Comparison of ENCODE assay signal across 24 cellular contexts in genomic region chr3:37903320-37903719, GRCh38. TPM values are rescaled to one million over a fixed set of nuclear protein-coding genes. Genes with fewer than 3 reads are reported as not detected.
DNase-seq lines count a peak whose midpoint lies in the region; ATAC-seq and TF ChIP-seq lines count a peak whose summit lies in the region.
"Had no signal": no experiment of that assay in that cellular context is flagged by ENCODE, and none has a peak within 500 bp of the region (broad histone marks: within the 10 kb centered on the region; RNA-seq: fewer than 3 reads in every experiment).

No MANE protein-coding gene starts in this region.

- peaks cover 3% of the 10 kb centered on the region for H3K36me3 Mint-ChIP-seq in T-helper 2 cell treated with Interferon-gamma antibody and Interleukin-4, amounts not matched to agents 5 μg/mL and 100 μg/mL, for 36 hours (ENCODE audit: low read depth)
- H3K36me3 Mint-ChIP-seq in neural progenitor cell: peaks cover 7% of the 10 kb centered on the region
- H3K36me3 Mint-ChIP-seq: CD4-positive, CD25-positive, alpha-beta regulatory T cell had no signal

- H3K4me1 ChIP-seq in OCI-LY1 (ENCODE audit: insufficient read depth, low read length, severe bottlenecking): peaks cover 66% of the 10 kb centered on the region
- H3K4me1 ChIP-seq in neural progenitor cell: peaks cover 38% of the 10 kb centered on the region

- H3K27me3 ChIP-seq in OCI-LY1 (ENCODE audit: insufficient read depth, low read length) (no peaks in the 10 kb centered on the region), neural progenitor cell (no peaks in the 10 kb centered on the region)
- H3K27me3 ChIP-seq: BE2C had no signal

- H3K9me2 ChIP-seq in OCI-LY1 (ENCODE audit: low read depth, low read length): no peaks in the 10 kb centered on the region

- no peaks in the 10 kb centered on the region for H3K9me3 Mint-ChIP-seq in T-helper 2 cell treated with Interferon-gamma antibody and Interleukin-4, amounts not matched to agents 5 μg/mL and 100 μg/mL, for 36 hours
- H3K9me3 Mint-ChIP-seq in neural progenitor cell: no peaks in the 10 kb centered on the region
- H3K9me3 Mint-ChIP-seq: CD4-positive, CD25-positive, alpha-beta regulatory T cell; GM23338 had no signal

- H3K9ac ChIP-seq in OCI-LY1 (ENCODE audit: low read length) (no peak overlapping the region; the same call in 1 of the 2 replicates), neural progenitor cell (no peak overlapping the region)

- H2AFZ ChIP-seq in OCI-LY1 (ENCODE audit: low read length) (no peak overlapping the region), neural progenitor cell (replicated peaks) (no peak overlapping the region)
- H2AFZ ChIP-seq: GM23338 had no signal

- H4K20me1 ChIP-seq in OCI-LY1 (ENCODE audit: insufficient read depth, low read length) (no peaks in the 10 kb centered on the region), neural progenitor cell (ENCODE audit: low read depth) (peaks cover 43% of the 10 kb centered on the region)

- no peak for DNase-seq in T-helper 2 cell treated with Interferon-gamma antibody and Interleukin-4, amounts not matched to agents 5 μg/mL and 100 μg/mL, for 36 hours (ENCODE audit: low spot score)
- no peak for DNase-seq in T-helper 2 cell
- DNase-seq in neural progenitor cell (ENCODE audit: low spot score): no peak
- no peak for DNase-seq in glomerular visceral epithelial cell (ENCODE audit: extremely low spot score)
- no peak for DNase-seq in NCI-H2171 treated with DMSO at 0.1 percent for 48 hours (lab: John Stamatoyannopoulos, UW)
- DNase-seq: BE2C; CD4-positive, CD25-positive, alpha-beta regulatory T cell; COR-L47; DMS 273 treated with DMSO at 0.1 percent for 48 hours; GDM1; HCEC 1CT; NCI-H1105 treated with DMSO at 0.1 percent for 48 hours; NCI-H1694 treated with DMSO at 0.1 percent for 48 hours; NCI-H2107; NCI-H2227 treated with DMSO at 0.1 percent for 48 hours; NCI-H510A treated with DMSO at 0.1 percent for 48 hours; PC-3; RPMI8226; SIG-M5 had no signal

- peaks cover 82% of the 10 kb centered on the region for H3K4me1 Mint-ChIP-seq in T-helper 2 cell treated with Interferon-gamma antibody and Interleukin-4, amounts not matched to agents 5 μg/mL and 100 μg/mL, for 36 hours (ENCODE audit: low read depth)
- peaks cover 51% of the 10 kb centered on the region for H3K4me1 Mint-ChIP-seq in neural progenitor cell

- H3K27me3 Mint-ChIP-seq in T-helper 2 cell treated with Interferon-gamma antibody and Interleukin-4, amounts not matched to agents 5 μg/mL and 100 μg/mL, for 36 hours (ENCODE audit: low read depth): no peaks in the 10 kb centered on the region
- H3K27me3 Mint-ChIP-seq in neural progenitor cell (ENCODE audit: insufficient read depth, low read depth): peaks cover 4% of the 10 kb centered on the region

- peak overlapping the region; percentile 80 for H3K4me3 Mint-ChIP-seq in T-helper 2 cell treated with Interferon-gamma antibody and Interleukin-4, amounts not matched to agents 5 μg/mL and 100 μg/mL, for 36 hours
- no peak overlapping the region for H3K4me3 Mint-ChIP-seq in neural progenitor cell
- H3K4me3 Mint-ChIP-seq: CD4-positive, CD25-positive, alpha-beta regulatory T cell; GM23338 had no signal

- no peak overlapping the region; the same call in 1 of the 2 replicates for H3K4me2 ChIP-seq in OCI-LY1 (ENCODE audit: low read length)
- H3K4me2 ChIP-seq in neural progenitor cell: no peak overlapping the region
- H3K4me2 ChIP-seq: GM23338 had no signal

- no peaks in the 10 kb centered on the region for H3K79me2 ChIP-seq in OCI-LY1 (ENCODE audit: insufficient read depth, low read length)
- no peaks in the 10 kb centered on the region for H3K79me2 ChIP-seq in neural progenitor cell (ENCODE audit: low read depth)

- H3K4me3 ChIP-seq in OCI-LY1 (ENCODE audit: low read depth, low read length, poor library complexity, severe bottlenecking) (no peak overlapping the region), neural progenitor cell (no peak overlapping the region)
- H3K4me3 ChIP-seq: GM12878, GM23338 had no signal

- H3F3A ChIP-seq in OCI-LY1 (ENCODE audit: insufficient read depth, low read length) (peaks cover 5% of the 10 kb centered on the region; the same call in 1 of the 2 replicates), neural progenitor cell (ENCODE audit: low read depth) (peaks cover 4% of the 10 kb centered on the region)

- peak overlapping the region; percentile 86 for H3K27ac Mint-ChIP-seq in T-helper 2 cell treated with Interferon-gamma antibody and Interleukin-4, amounts not matched to agents 5 μg/mL and 100 μg/mL, for 36 hours
- peak overlapping the region; percentile 6 for H3K27ac Mint-ChIP-seq in neural progenitor cell
- H3K27ac Mint-ChIP-seq: CD4-positive, CD25-positive, alpha-beta regulatory T cell; GM23338 had no signal

- TF ChIP-seq CTCF in OCI-LY1 (IDR thresholded peaks at IDR 0.05; ENCODE audit: low read length) (no peak), neural progenitor cell (IDR thresholded peaks at IDR 0.05) (no peak)

- no peak for ATAC-seq in HG03196 (IDR thresholded peaks at IDR 0.05; ENCODE audit: unreplicated experiment)
- ATAC-seq: GM12878, GM23338, PC-3 had no signal

- H3K27ac ChIP-seq in OCI-LY1 (ENCODE audit: low read depth, low read length, poor library complexity, severe bottlenecking) (peak overlapping the region; percentile 98), cingulate gyrus (ENCODE audit: low read depth, low read length) (peak overlapping the region; percentile 25), neural progenitor cell (no peak overlapping the region)

- H3K9me3 ChIP-seq in OCI-LY1 (ENCODE audit: low read length): no peaks in the 10 kb centered on the region
- no peaks in the 10 kb centered on the region for H3K9me3 ChIP-seq in neural progenitor cell (ENCODE audit: low read depth)
- H3K9me3 ChIP-seq: BE2C had no signal

- H3K36me3 ChIP-seq in OCI-LY1 (ENCODE audit: insufficient read depth, low read length) (no peaks in the 10 kb centered on the region), neural progenitor cell (no peaks in the 10 kb centered on the region)
- H3K36me3 ChIP-seq: BE2C had no signal

RNA-seq across cellular contexts. Expression of gene CTDSPL, which starts 41.6 kb away (rescaled TPM):
- 36.9 and 43.0 TPM in 2 replicates for total RNA-seq in neural progenitor cell (ENCODE audit: low replicate concordance)
